Comparison of ENCODE assay signal across 15 cellular contexts in the genomic region with DNA sequence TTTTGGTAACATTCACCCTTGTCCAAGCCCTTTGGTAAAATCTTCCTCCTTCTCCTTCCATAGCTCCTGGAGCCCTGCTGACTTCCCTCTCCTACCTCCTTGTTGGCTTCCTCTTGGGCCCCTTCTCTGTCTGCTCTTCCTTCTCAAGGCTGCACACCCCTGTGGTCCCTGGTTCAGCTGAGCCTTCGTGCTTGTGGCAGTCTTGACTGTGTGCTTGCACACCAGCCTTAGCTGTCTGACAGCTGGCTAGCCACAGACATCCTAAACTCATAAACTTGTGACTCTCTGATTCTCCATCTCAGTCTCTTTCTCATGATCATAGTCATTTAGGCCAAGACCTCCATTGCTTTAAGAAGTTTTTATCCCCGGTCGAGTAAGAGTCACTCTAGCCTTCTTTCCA.
"Had no signal": no experiment of that assay in that cellular context is flagged by ENCODE, and none has a peak within 500 bp of the region (broad histone marks: within the 10 kb centered on the region; RNA-seq: fewer than 3 reads in every experiment).

No MANE protein-coding gene starts in this region.

- H3K4me3 ChIP-seq: body of pancreas, colonic mucosa, lung, pancreas, SJSA1, tibial nerve had no signal

- H3K4me3 Mint-ChIP-seq: mesothelial cell of epicardium had no signal

- H3K27me3 ChIP-seq: body of pancreas, colonic mucosa, pancreas, SJSA1, tibial nerve had no signal

- H3K9me3 ChIP-seq: body of pancreas, colonic mucosa, pancreas, SJSA1, tibial nerve had no signal

- DNase-seq: activated CD4-positive, alpha-beta T cell treated with anti-CD3 and anti-CD28 coated beads for 4 hours; activated CD8-positive, alpha-beta memory T cell treated with anti-CD3 and anti-CD28 coated beads for 24 hours; amygdala; body of pancreas; caudate nucleus; colonic mucosa; pancreas; stimulated activated CD4-positive, alpha-beta T cell treated with anti-CD3 and anti-CD28 coated beads, Interleukin-12 subunit alpha, Interleukin-12 subunit beta, amount 100 ng/mL, for 4 hours; stimulated activated CD4-positive, alpha-beta T cell treated with anti-CD3 and anti-CD28 coated beads, Interleukin-2, amount 100 ng/mL, for 24 hours; substantia nigra had no signal

- H3K27ac Mint-ChIP-seq: mesothelial cell of epicardium had no signal

- H3K4me1 ChIP-seq: body of pancreas, colonic mucosa, pancreas, SJSA1, tibial nerve had no signal

- ATAC-seq: body of pancreas, esophagus mucosa, pancreas had no signal

- H3K36me3 ChIP-seq: colonic mucosa had no signal

- H3K4me1 Mint-ChIP-seq: mesothelial cell of epicardium had no signal

- H3K9me3 Mint-ChIP-seq: mesothelial cell of epicardium had no signal

- H3K27ac ChIP-seq: body of pancreas, colonic mucosa, pancreas, SJSA1, tibial nerve had no signal
